In genomic region chr20:45337367-45338120, GRCh38 we compare ENCODE assay signal across 8 cellular contexts. TPM values are rescaled to one million over a fixed set of nuclear protein-coding genes. Genes with fewer than 3 reads are reported as not detected.
DNase-seq lines count a peak whose midpoint lies in the region; ATAC-seq and TF ChIP-seq lines count a peak whose summit lies in the region.

No MANE protein-coding gene starts in this region.

- no peaks in the 10 kb centered on the region for H3K9me3 Mint-ChIP-seq in activated T-helper 2 cell treated with anti-CD3 and anti-CD28 coated beads, Interferon-gamma antibody, Interleukin-2, Interleukin-4, amounts not matched to agents 10 μg/mL and 5 μg/mL and 100 μg/mL, durations not matched to agents 14 hours and 24 hours and 36 hours

- ATAC-seq in left lobe of liver (peak; percentile 24), thoracic aorta (ENCODE audit: insufficient number of reproducible peaks, low FRiP score, low read depth) (peak; percentile 25), GM18858 (IDR thresholded peaks at IDR 0.05; ENCODE audit: unreplicated experiment) (no peak), HG02571 (IDR thresholded peaks at IDR 0.05; ENCODE audit: unreplicated experiment) (no peak)

- no peaks in the 10 kb centered on the region for H3K27me3 Mint-ChIP-seq in activated T-helper 2 cell treated with anti-CD3 and anti-CD28 coated beads, Interferon-gamma antibody, Interleukin-2, Interleukin-4, amounts not matched to agents 10 μg/mL and 5 μg/mL and 100 μg/mL, durations not matched to agents 14 hours and 24 hours and 36 hours (ENCODE audit: low read depth)

- peaks cover 17% of the 10 kb centered on the region for H3K4me1 Mint-ChIP-seq in activated T-helper 2 cell treated with anti-CD3 and anti-CD28 coated beads, Interferon-gamma antibody, Interleukin-2, Interleukin-4, amounts not matched to agents 10 μg/mL and 5 μg/mL and 100 μg/mL, durations not matched to agents 14 hours and 24 hours and 36 hours (ENCODE audit: low read depth)

- H3K9me3 ChIP-seq in HUES48 (ENCODE audit: control insufficient read depth, insufficient read depth, low read length) (no peaks in the 10 kb centered on the region), thoracic aorta (no peaks in the 10 kb centered on the region)

- intact Hi-C loops in activated T-helper 2 cell treated with anti-CD3 and anti-CD28 coated beads, Interferon-gamma antibody, Interleukin-2, Interleukin-4, amounts not matched to agents 10 μg/mL and 5 μg/mL and 100 μg/mL, durations not matched to agents 14 hours and 24 hours and 36 hours (cut with micrococcal nuclease) = no loop called here

- no peak overlapping the region for H3K4me3 Mint-ChIP-seq in activated T-helper 2 cell treated with anti-CD3 and anti-CD28 coated beads, Interferon-gamma antibody, Interleukin-2, Interleukin-4, amounts not matched to agents 10 μg/mL and 5 μg/mL and 100 μg/mL, durations not matched to agents 14 hours and 24 hours and 36 hours (ENCODE audit: low read depth)

- DNase-seq in coronary artery (ENCODE audit: low spot score) (peak; percentile 88), left lobe of liver (ENCODE audit: low spot score) (no peak), thoracic aorta (ENCODE audit: low spot score) (peak; percentile 49), NCI-H345 treated with DMSO at 0.1 percent for 48 hours (lab: John Stamatoyannopoulos, UW; ENCODE audit: unreplicated experiment) (no peak)
- no peak for DNase-seq in activated T-helper 2 cell treated with anti-CD3 and anti-CD28 coated beads, Interferon-gamma antibody, Interleukin-2, Interleukin-4, amounts not matched to agents 10 μg/mL and 5 μg/mL and 100 μg/mL, durations not matched to agents 14 hours and 24 hours and 36 hours (ENCODE audit: low spot score)

- H3K4me1 ChIP-seq in HUES48 (ENCODE audit: control insufficient read depth, insufficient read depth, low read length) = peaks cover 50% of the 10 kb centered on the region
- peaks cover 44 to 71% of the 10 kb centered on the region in 2 donors for H3K4me1 ChIP-seq in thoracic aorta (ENCODE audit: control insufficient read depth in 1 of 2, low read depth in 2 of 2)

- H3K27ac ChIP-seq in HUES48 (ENCODE audit: low read depth, low read length) (peak overlapping the region; percentile 78), coronary artery (peak overlapping the region; percentile 88 to 98), thoracic aorta (peak overlapping the region; percentile 93 to 94)

- no peaks in the 10 kb centered on the region for H3K27me3 ChIP-seq in HUES48 (ENCODE audit: control insufficient read depth, insufficient read depth, low read length)
- no peaks in the 10 kb centered on the region for H3K27me3 ChIP-seq in thoracic aorta (replicated peaks; ENCODE audit: insufficient read depth)

- peaks cover 8% of the 10 kb centered on the region; the same call in 1 of the 2 replicates for H3K36me3 ChIP-seq in HUES48 (ENCODE audit: control insufficient read depth, insufficient read depth, low read length)
- H3K36me3 ChIP-seq in thoracic aorta = peaks cover 14% of the 10 kb centered on the region

- no peak overlapping the region for H3K27ac Mint-ChIP-seq in activated T-helper 2 cell treated with anti-CD3 and anti-CD28 coated beads, Interferon-gamma antibody, Interleukin-2, Interleukin-4, amounts not matched to agents 10 μg/mL and 5 μg/mL and 100 μg/mL, durations not matched to agents 14 hours and 24 hours and 36 hours

- peaks cover 70% of the 10 kb centered on the region for H3K36me3 Mint-ChIP-seq in activated T-helper 2 cell treated with anti-CD3 and anti-CD28 coated beads, Interferon-gamma antibody, Interleukin-2, Interleukin-4, amounts not matched to agents 10 μg/mL and 5 μg/mL and 100 μg/mL, durations not matched to agents 14 hours and 24 hours and 36 hours (ENCODE audit: low read depth)

- no peak overlapping the region for H3K4me3 ChIP-seq in HUES48 (ENCODE audit: low read depth, low read length)
- H3K4me3 ChIP-seq in coronary artery = peak overlapping the region; percentile 40
- peak overlapping the region; percentile 47 for H3K4me3 ChIP-seq in thoracic aorta

- peak overlapping the region; percentile 25; the same call in 1 of the 2 replicates for H3K9ac ChIP-seq in HUES48 (ENCODE audit: low read depth, low read length)

- TF ChIP-seq CTCF in coronary artery (IDR thresholded peaks at IDR 0.05) = no peak
- TF ChIP-seq CTCF in thoracic aorta (IDR thresholded peaks at IDR 0.05) = no peak

RNA-seq across cellular contexts. Expression of gene SDC4, which starts 10.7 kb away (rescaled TPM):
- 89.3 TPM for total RNA-seq in left lobe of liver
- 100 to 1,000 TPM in 1 of 2 donors, 10 to 100 TPM in 1; 93.5 to 108 TPM for total RNA-seq in thoracic aorta
- total RNA-seq in activated T-helper 2 cell treated with anti-CD3 and anti-CD28 coated beads, Interferon-gamma antibody, Interleukin-2, Interleukin-4, amounts not matched to agents 10 μg/mL and 5 μg/mL and 100 μg/mL, durations not matched to agents 14 hours and 24 hours and 36 hours = 133 and 136 TPM in 2 replicates

RNA-seq across cellular contexts. Expression of gene SYS1, which starts 25.4 kb away (rescaled TPM):
- total RNA-seq in left lobe of liver (16.9 TPM), thoracic aorta (10 to 100 TPM; 24.6 to 40.8 TPM)
- total RNA-seq in activated T-helper 2 cell treated with anti-CD3 and anti-CD28 coated beads, Interferon-gamma antibody, Interleukin-2, Interleukin-4, amounts not matched to agents 10 μg/mL and 5 μg/mL and 100 μg/mL, durations not matched to agents 14 hours and 24 hours and 36 hours = 16.8 and 20.1 TPM in 2 replicates

RNA-seq across cellular contexts. Expression of gene MATN4, which starts 29.4 kb away (rescaled TPM):
- total RNA-seq in left lobe of liver = not detected
- under 1 TPM in 1 of 2 donors, not detected in 1; 0.27 TPM for total RNA-seq in thoracic aorta
- 0.39 and 0.64 TPM in 2 replicates for total RNA-seq in activated T-helper 2 cell treated with anti-CD3 and anti-CD28 coated beads, Interferon-gamma antibody, Interleukin-2, Interleukin-4, amounts not matched to agents 10 μg/mL and 5 μg/mL and 100 μg/mL, durations not matched to agents 14 hours and 24 hours and 36 hours

RNA-seq across cellular contexts. Expression of gene RBPJL, which starts 30.9 kb away (rescaled TPM):
- total RNA-seq in left lobe of liver (0.23 TPM), thoracic aorta (not detected)
- not detected in 2 replicates for total RNA-seq in activated T-helper 2 cell treated with anti-CD3 and anti-CD28 coated beads, Interferon-gamma antibody, Interleukin-2, Interleukin-4, amounts not matched to agents 10 μg/mL and 5 μg/mL and 100 μg/mL, durations not matched to agents 14 hours and 24 hours and 36 hours

RNA-seq across cellular contexts. Expression of gene TP53TG5, which starts 40.6 kb away (rescaled TPM):
- total RNA-seq in left lobe of liver (not detected), thoracic aorta (not detected)
- total RNA-seq in activated T-helper 2 cell treated with anti-CD3 and anti-CD28 coated beads, Interferon-gamma antibody, Interleukin-2, Interleukin-4, amounts not matched to agents 10 μg/mL and 5 μg/mL and 100 μg/mL, durations not matched to agents 14 hours and 24 hours and 36 hours = not detected in 2 replicates

Comparison
In these comparisons a context has a peak if more than half of its experiments do, and no peak if none do; other contexts are left out.
1. DNase-seq: peak in coronary artery (single experiment) and thoracic aorta (single experiment); none in left lobe of liver (single experiment), activated T-helper 2 cell treated with anti-CD3 and anti-CD28 coated beads, Interferon-gamma antibody, Interleukin-2, Interleukin-4, amounts not matched to agents 10 μg/mL and 5 μg/mL and 100 μg/mL, durations not matched to agents 14 hours and 24 hours and 36 hours (single experiment) and NCI-H345 treated with DMSO at 0.1 percent for 48 hours (single experiment).
2. ATAC-seq: peak in left lobe of liver (single experiment) and thoracic aorta (single experiment); none in GM18858 (single experiment) and HG02571 (single experiment).
3. Peak in every context shown above with its lines, with median percentiles within 50 percentile points of each other: H3K27ac ChIP-seq.